2 cellular contexts compared by ENCODE assay signal in the genomic region with DNA sequence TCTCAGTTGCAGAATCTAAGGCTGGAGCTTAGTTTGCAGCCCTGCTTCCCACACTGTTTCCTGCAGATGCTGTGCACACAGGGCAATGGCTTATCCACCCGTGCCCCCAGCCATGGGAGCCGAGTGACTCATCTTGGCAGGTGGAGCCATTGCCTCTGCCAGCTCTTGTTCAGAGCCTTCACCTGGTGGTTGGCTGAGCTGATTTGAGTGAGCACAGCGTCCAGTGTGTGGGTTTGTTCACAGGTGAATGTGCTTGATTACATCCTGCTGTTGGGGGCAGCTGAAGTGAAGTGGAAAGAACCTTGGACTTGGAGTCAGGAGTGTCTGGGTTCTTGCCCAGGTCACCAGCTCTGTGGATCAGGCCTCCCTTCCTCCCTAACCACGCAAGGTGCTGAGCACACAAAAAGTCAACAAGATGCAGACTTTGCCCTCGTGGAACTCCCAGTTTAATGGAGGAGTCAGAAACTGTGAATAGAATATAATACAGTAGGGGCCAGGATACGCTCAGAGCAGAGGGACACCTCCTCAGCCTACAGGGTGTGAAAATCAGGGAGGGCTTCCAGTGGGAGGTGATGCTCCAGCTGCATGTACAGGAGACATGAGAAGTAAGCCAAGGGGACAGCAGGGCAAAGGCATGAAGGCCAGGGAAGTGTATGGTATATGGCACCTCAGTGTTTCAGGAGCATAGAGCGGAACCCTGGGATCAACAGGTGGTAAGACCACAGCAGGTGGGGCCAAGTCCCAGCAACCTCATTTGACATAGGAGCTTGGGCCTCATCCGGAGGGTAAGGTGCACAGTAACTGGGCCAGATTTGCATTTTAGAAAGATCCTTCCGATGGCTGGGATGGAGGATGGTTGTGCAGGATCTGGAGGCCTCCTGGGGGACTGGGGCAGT.
TF ChIP-seq lines count a peak whose summit lies in the region.

No MANE protein-coding gene starts in this region.

TF ChIP-seq in IMR-90, 13 proteins besides CTCF, POLR2A, EP300 and RAD21:
- TF ChIP-seq NFE2L2 (IDR thresholded peaks at IDR 0.05; ENCODE audit: low read depth, low read length), result no peak
- TF ChIP-seq BHLHE40 (IDR thresholded peaks at IDR 0.05; ENCODE audit: low read depth, low read length), result no peak
- no peak for TF ChIP-seq SMC3 (IDR thresholded peaks at IDR 0.05; ENCODE audit: low read depth, low read length)
- TF ChIP-seq CEBPB (IDR thresholded peaks at IDR 0.05; ENCODE audit: low read depth, low read length), result no peak
- TF ChIP-seq, protein P1, sequence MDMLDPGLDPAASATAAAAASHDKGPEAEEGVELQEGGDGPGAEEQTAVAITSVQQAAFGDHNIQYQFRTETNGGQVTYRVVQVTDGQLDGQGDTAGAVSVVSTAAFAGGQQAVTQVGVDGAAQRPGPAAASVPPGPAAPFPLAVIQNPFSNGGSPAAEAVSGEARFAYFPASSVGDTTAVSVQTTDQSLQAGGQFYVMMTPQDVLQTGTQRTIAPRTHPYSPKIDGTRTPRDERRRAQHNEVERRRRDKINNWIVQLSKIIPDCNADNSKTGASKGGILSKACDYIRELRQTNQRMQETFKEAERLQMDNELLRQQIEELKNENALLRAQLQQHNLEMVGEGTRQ (IDR thresholded peaks at IDR 0.05; ENCODE audit: low read depth, low read length), result no peak
- TF ChIP-seq MAZ (IDR thresholded peaks at IDR 0.05; ENCODE audit: borderline replicate concordance, low read depth, low read length), result no peak
- no peak for TF ChIP-seq CHD1 (IDR thresholded peaks at IDR 0.05; ENCODE audit: low read depth, low read length)
- TF ChIP-seq RFX5 (IDR thresholded peaks at IDR 0.05; ENCODE audit: low read depth, low read length), result no peak
TF ChIP-seq in IMR-90: peak in this region for 0.

TF ChIP-seq in K562, 482 proteins besides CTCF, POLR2A, EP300 and RAD21:
- TF ChIP-seq ZFP36 (IDR thresholded peaks at IDR 0.05; ENCODE audit: low read depth, low read length, partially characterized antibody) (peak; percentile 86), ZC3H4 (CRISPR knock-in tag; IDR thresholded peaks at IDR 0.05; ENCODE audit: borderline replicate concordance) (no peak)
